In genomic region chr1:179230251-179230650, GRCh38 we compare ENCODE assay signal across 8 cellular contexts. TPM values are rescaled to one million over a fixed set of nuclear protein-coding genes. Genes with fewer than 3 reads are reported as not detected.
DNase-seq lines count a peak whose midpoint lies in the region; ATAC-seq and TF ChIP-seq lines count a peak whose summit lies in the region.

No MANE protein-coding gene starts in this region.

- no peaks in the 10 kb centered on the region for H3K36me3 ChIP-seq in SK-N-SH (replicated peaks in 1 of 2; ENCODE audit: control insufficient read depth in 1 of 2, insufficient read depth in 2 of 2, low read length in 1 of 2)

- no peak for ATAC-seq in stimulated activated naive B cell treated with anti-CD40 and anti-IgM and Interleukin-4, amounts not matched to agents 10 μg/mL and 1 μg/mL and 100 μg/mL, for 72 hours (replicated peaks)
- no peak for ATAC-seq in GM21529 (IDR thresholded peaks at IDR 0.05; ENCODE audit: unreplicated experiment)
- no peak for ATAC-seq in GM21619 (IDR thresholded peaks at IDR 0.05; ENCODE audit: unreplicated experiment)

- POLR2A ChIA-PET in SK-N-SH (lab: Yijun Ruan, JAX): interaction anchor here (0.5 kb wide), 1 partner anchor 106 kb away, joined by 3 read pairs; no protein-coding TSS in a partner anchor

- H3K4me2 ChIP-seq in SK-N-SH: peak overlapping the region; percentile 99

- H3K36me3 Mint-ChIP-seq in T-helper 1 cell treated with Interleukin-12 subunit alpha and Interleukin-12 subunit beta and Interleukin-4 antibody, amounts not matched to agents 30 μg/mL and 1 μg/mL, for 36 hours (ENCODE audit: low read depth): peaks cover 4% of the 10 kb centered on the region
- H3K36me3 Mint-ChIP-seq in stimulated activated naive B cell treated with anti-CD40 and anti-IgM and Interleukin-4, amounts not matched to agents 10 μg/mL and 1 μg/mL and 100 μg/mL, for 72 hours: peaks cover 6 to 8% of the 10 kb centered on the region in 2 donors

- H3K27me3 Mint-ChIP-seq in T-helper 1 cell treated with Interleukin-12 subunit alpha and Interleukin-12 subunit beta and Interleukin-4 antibody, amounts not matched to agents 30 μg/mL and 1 μg/mL, for 36 hours (ENCODE audit: low read depth): peaks cover 9% of the 10 kb centered on the region
- no peaks in the 10 kb centered on the region for H3K27me3 Mint-ChIP-seq in stimulated activated naive B cell treated with anti-CD40 and anti-IgM and Interleukin-4, amounts not matched to agents 10 μg/mL and 1 μg/mL and 100 μg/mL, for 72 hours

- H2AFZ ChIP-seq in SK-N-SH (ENCODE audit: low read depth): peak overlapping the region; percentile 99

- H3F3A ChIP-seq in SK-N-SH (replicated peaks; ENCODE audit: insufficient read depth): peaks cover 31% of the 10 kb centered on the region

- H3K4me1 Mint-ChIP-seq in T-helper 1 cell treated with Interleukin-12 subunit alpha and Interleukin-12 subunit beta and Interleukin-4 antibody, amounts not matched to agents 30 μg/mL and 1 μg/mL, for 36 hours (ENCODE audit: low read depth): peaks cover 27% of the 10 kb centered on the region
- H3K4me1 Mint-ChIP-seq in stimulated activated naive B cell treated with anti-CD40 and anti-IgM and Interleukin-4, amounts not matched to agents 10 μg/mL and 1 μg/mL and 100 μg/mL, for 72 hours: peaks cover 18 to 37% of the 10 kb centered on the region in 2 donors

- TF ChIP-seq CTCF in SK-N-SH (IDR thresholded peaks at IDR 0.05): no peak
- no peak for TF ChIP-seq CTCF in fibroblast of villous mesenchyme (IDR thresholded peaks at IDR 0.05; ENCODE audit: insufficient read depth, low read depth, low read length)

- peak overlapping the region; percentile 71 to 75; a peak in 3 of 4 replicates for H3K27ac ChIP-seq in SK-N-SH (ENCODE audit: low read depth in 2 of 2, low read length in 1 of 2)

- TF ChIP-seq EP300 in SK-N-SH (IDR thresholded peaks at IDR 0.05; ENCODE audit: borderline replicate concordance in 1 of 2, low read depth in 1 of 2, low read length in 1 of 2): no peak

- H3K9ac ChIP-seq in SK-N-SH: peak overlapping the region; percentile 80

- peak overlapping the region; percentile 77 to 82 for H3K4me3 ChIP-seq in SK-N-SH (ENCODE audit: low read depth in 2 of 2, low read length in 1 of 2)
- H3K4me3 ChIP-seq in fibroblast of villous mesenchyme (ENCODE audit: low read depth, low read length): peak overlapping the region; percentile 68

- H3K79me2 ChIP-seq in SK-N-SH (ENCODE audit: insufficient read depth): peaks cover 37% of the 10 kb centered on the region

- DNase-seq in T-helper 1 cell: no peak
- peak; percentile 17 for DNase-seq in SK-N-SH
- DNase-seq in fibroblast of villous mesenchyme (ENCODE audit: low read depth): peak; percentile 36
- DNase-seq in stimulated activated naive B cell treated with anti-CD40 and anti-IgM and Interleukin-4, amounts not matched to agents 10 μg/mL and 1 μg/mL and 100 μg/mL, for 72 hours: no peak
- DNase-seq in NCI-H2227 (lab: John Stamatoyannopoulos, UW; ENCODE audit: unreplicated experiment): no peak

- WGBS in SK-N-SH (ENCODE audit: low lambda C conversion rate): 24% methylated on average over 5 of the region's 5 CpGs

- CTCF ChIA-PET in SK-N-SH (lab: Yijun Ruan, JAX): interaction anchor here (1.4 kb wide), 1 partner anchor 140 kb away, joined by 4 read pairs; no protein-coding TSS in a partner anchor

- no peak overlapping the region for H3K27ac Mint-ChIP-seq in T-helper 1 cell treated with Interleukin-12 subunit alpha and Interleukin-12 subunit beta and Interleukin-4 antibody, amounts not matched to agents 30 μg/mL and 1 μg/mL, for 36 hours
- H3K27ac Mint-ChIP-seq in stimulated activated naive B cell treated with anti-CD40 and anti-IgM and Interleukin-4, amounts not matched to agents 10 μg/mL and 1 μg/mL and 100 μg/mL, for 72 hours: peak overlapping the region; percentile 96

- H3K27me3 ChIP-seq in SK-N-SH (ENCODE audit: insufficient read depth): no peaks in the 10 kb centered on the region

- no peaks in the 10 kb centered on the region for H3K9me3 Mint-ChIP-seq in T-helper 1 cell treated with Interleukin-12 subunit alpha and Interleukin-12 subunit beta and Interleukin-4 antibody, amounts not matched to agents 30 μg/mL and 1 μg/mL, for 36 hours
- no peaks in the 10 kb centered on the region for H3K9me3 Mint-ChIP-seq in stimulated activated naive B cell treated with anti-CD40 and anti-IgM and Interleukin-4, amounts not matched to agents 10 μg/mL and 1 μg/mL and 100 μg/mL, for 72 hours

- peak overlapping the region; percentile 88 for H3K4me3 Mint-ChIP-seq in T-helper 1 cell treated with Interleukin-12 subunit alpha and Interleukin-12 subunit beta and Interleukin-4 antibody, amounts not matched to agents 30 μg/mL and 1 μg/mL, for 36 hours
- H3K4me3 Mint-ChIP-seq in stimulated activated naive B cell treated with anti-CD40 and anti-IgM and Interleukin-4, amounts not matched to agents 10 μg/mL and 1 μg/mL and 100 μg/mL, for 72 hours: peak overlapping the region; percentile 93 to 98

- no peaks in the 10 kb centered on the region for H3K9me2 ChIP-seq in SK-N-SH

- no peak for TF ChIP-seq RAD21 in SK-N-SH (IDR thresholded peaks at IDR 0.05; ENCODE audit: low read length)

- peaks cover 6 to 9% of the 10 kb centered on the region in 2 experiments; a peak in 3 of 4 replicates for H3K4me1 ChIP-seq in SK-N-SH (ENCODE audit: control insufficient read depth in 1 of 2, insufficient read depth in 2 of 2, low read depth in 1 of 2, low read length in 1 of 2)

- peaks cover 7% of the 10 kb centered on the region; the same call in 1 of the 2 replicates for H4K20me1 ChIP-seq in SK-N-SH (ENCODE audit: insufficient read depth)

- H3K9me3 ChIP-seq in SK-N-SH: no peaks in the 10 kb centered on the region

TF ChIP-seq in SK-N-SH, 30 proteins besides CTCF, POLR2A, EP300 and RAD21:
- TF ChIP-seq TCF12 (IDR thresholded peaks at IDR 0.05) (peak; percentile 25; the same call in 1 of the 2 replicates), FOSL2 (IDR thresholded peaks at IDR 0.05; ENCODE audit: borderline replicate concordance, low read depth) (peak; percentile 69), USF2 (IDR thresholded peaks at IDR 0.05; ENCODE audit: borderline replicate concordance, low read depth, low read length) (no peak), EZH2phosphoT487 (IDR thresholded peaks at IDR 0.05; ENCODE audit: borderline replicate concordance, low read depth) (no peak), RCOR1 (IDR thresholded peaks at IDR 0.05; ENCODE audit: low read length) (no peak), JUND (IDR thresholded peaks at IDR 0.05) (peak; percentile 57), MXI1 (IDR thresholded peaks at IDR 0.05; ENCODE audit: low read depth, low read length) (no peak), USF1 (IDR thresholded peaks at IDR 0.05; ENCODE audit: borderline replicate concordance, low read depth) (peak; percentile 62; the same call in 1 of the 2 replicates), MAX (IDR thresholded peaks at IDR 0.05; ENCODE audit: low read depth) (peak; percentile 92), SMC3 (IDR thresholded peaks at IDR 0.05; ENCODE audit: low read depth, low read length) (no peak)
- TF ChIP-seq, protein P1, sequence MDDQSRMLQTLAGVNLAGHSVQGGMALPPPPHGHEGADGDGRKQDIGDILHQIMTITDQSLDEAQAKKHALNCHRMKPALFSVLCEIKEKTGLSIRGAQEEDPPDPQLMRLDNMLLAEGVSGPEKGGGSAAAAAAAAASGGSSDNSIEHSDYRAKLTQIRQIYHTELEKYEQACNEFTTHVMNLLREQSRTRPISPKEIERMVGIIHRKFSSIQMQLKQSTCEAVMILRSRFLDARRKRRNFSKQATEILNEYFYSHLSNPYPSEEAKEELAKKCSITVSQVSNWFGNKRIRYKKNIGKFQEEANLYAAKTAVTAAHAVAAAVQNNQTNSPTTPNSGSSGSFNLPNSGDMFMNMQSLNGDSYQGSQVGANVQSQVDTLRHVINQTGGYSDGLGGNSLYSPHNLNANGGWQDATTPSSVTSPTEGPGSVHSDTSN (IDR thresholded peaks at IDR 0.05): peak; percentile 44; the same call in 1 of the 2 replicates

RNA-seq across cellular contexts. Expression of gene ABL2, which starts 0.8 kb away (rescaled TPM):
- polyA plus RNA-seq in SK-N-SH (2012; rRNA removed): 7.5 and 10.6 TPM in 2 replicates
- 6.6 and 7.3 TPM in 2 replicates for polyA plus RNA-seq in SK-N-SH (2012; cell fraction: cytosol; rRNA removed)
- polyA plus RNA-seq in SK-N-SH (2012; cell fraction: nucleus; rRNA removed): 14.9 and 24.6 TPM in 2 replicates
- 60.9 and 66.9 TPM in 2 replicates for total RNA-seq in fibroblast of villous mesenchyme

Comparison
In these comparisons a context has a peak if more than half of its experiments do, and no peak if none do; other contexts are left out.
1. DNase-seq: peak in SK-N-SH (single experiment) and fibroblast of villous mesenchyme (single experiment); none in T-helper 1 cell (0 of 5), stimulated activated naive B cell treated with anti-CD40 and anti-IgM and Interleukin-4, amounts not matched to agents 10 μg/mL and 1 μg/mL and 100 μg/mL, for 72 hours (single experiment) and NCI-H2227 (single experiment).